In genomic region chr5:88748670-88749069, GRCh38 we compare ENCODE assay signal across 18 cellular contexts.
A peak's percentile ranks its signal among the peaks of the same experiment; 100 is the strongest.
DNase-seq lines count a peak whose midpoint lies in the region; ATAC-seq and TF ChIP-seq lines count a peak whose summit lies in the region.
"Had no signal": no experiment of that assay in that cellular context is flagged by ENCODE, and none has a peak within 500 bp of the region (broad histone marks: within the 10 kb centered on the region; RNA-seq: fewer than 3 reads in every experiment).

No MANE protein-coding gene starts in this region.

- peaks cover 49% of the 10 kb centered on the region for H3K36me3 ChIP-seq in Karpas-422 (ENCODE audit: insufficient read depth, low read length)
- H3K36me3 ChIP-seq in mesenchymal stem cell (ENCODE audit: control insufficient read depth in 1 of 2, insufficient read depth in 2 of 2, low read depth in 1 of 2, low read length in 2 of 2): peaks cover 0 to 6% of the 10 kb centered on the region in 2 experiments
- no peaks in the 10 kb centered on the region for H3K36me3 ChIP-seq in body of pancreas (replicated peaks in 1 of 2; ENCODE audit: insufficient read depth in 1 of 2, low read depth in 2 of 2)
- H3K36me3 ChIP-seq in CD8-positive, alpha-beta memory T cell (ENCODE audit: insufficient read depth, low read length): no peaks in the 10 kb centered on the region
- H3K36me3 ChIP-seq in CD4-positive, alpha-beta memory T cell (ENCODE audit: insufficient read depth, low read length): no peaks in the 10 kb centered on the region

- no peaks in the 10 kb centered on the region for H4K20me1 ChIP-seq in Karpas-422 (ENCODE audit: insufficient read depth, low read depth, low read length)

- no peaks in the 10 kb centered on the region for H3K4me1 Mint-ChIP-seq in endothelial cell (ENCODE audit: unreplicated experiment)
- H3K4me1 Mint-ChIP-seq in CD8-positive, alpha-beta memory T cell: peaks cover 5 to 12% (median 9%) of the 10 kb centered on the region in 3 donors
- peaks cover 4 to 8% (median 6%) of the 10 kb centered on the region in 4 donors for H3K4me1 Mint-ChIP-seq in CD4-positive, alpha-beta memory T cell

- H3K4me3 ChIP-seq in Karpas-422 (ENCODE audit: low read length) (no peak overlapping the region), mesenchymal stem cell (ENCODE audit: insufficient read depth in 1 of 2, low read depth in 1 of 2, low read length in 2 of 2) (no peak overlapping the region), body of pancreas (no peak overlapping the region)
- H3K4me3 ChIP-seq in CD8-positive, alpha-beta memory T cell (ENCODE audit: low read length): no peak overlapping the region
- no peak overlapping the region for H3K4me3 ChIP-seq in CD4-positive, alpha-beta memory T cell (ENCODE audit: low read length in 2 of 2)
- H3K4me3 ChIP-seq: BLaER1 had no signal

- POLR2A ChIA-PET in CD8-positive, alpha-beta memory T cell (lab: Charles Lee): no interaction called here
- POLR2A ChIA-PET in CD4-positive, alpha-beta memory T cell (lab: Charles Lee; ENCODE audit: partially characterized antibody): no interaction called here

- H2BK12ac ChIP-seq in mesenchymal stem cell (ENCODE audit: low read length in 2 of 2): no peak overlapping the region

- DNase-seq in Karpas-422: no peak
- DNase-seq in endothelial cell (ENCODE audit: low spot score): no peak
- no peak for DNase-seq in mesenchymal stem cell
- DNase-seq in nucleus accumbens (lab: John Stamatoyannopoulos, UW): no peak
- no peak for DNase-seq in body of pancreas
- DNase-seq in CD8-positive, alpha-beta memory T cell: no peak
- DNase-seq in CD4-positive, alpha-beta memory T cell: no peak
- DNase-seq: DMS 273 treated with DMSO at 0.1 percent for 48 hours, GF-D8, MV-4-11, NCI-H1417, NCI-H187 treated with DMSO at 0.1 percent for 48 hours, NCI-H446, NCI-H69, OCI-M1, RPMI8226, SIG-M5 had no signal

- no peak overlapping the region for H2AFZ ChIP-seq in Karpas-422 (ENCODE audit: low read length)
- no peak overlapping the region for H2AFZ ChIP-seq in mesenchymal stem cell (ENCODE audit: low read depth, low read length)

- no peak for TF ChIP-seq POLR2A in body of pancreas (IDR thresholded peaks at IDR 0.05)

- H3K4me2 ChIP-seq in Karpas-422 (ENCODE audit: low read depth, low read length, poor library complexity, severe bottlenecking) (no peak overlapping the region), mesenchymal stem cell (ENCODE audit: low read length, poor library complexity, severe bottlenecking) (peak overlapping the region; percentile 35)
- H3K4me2 ChIP-seq: BLaER1 had no signal

- no peaks in the 10 kb centered on the region for H3K9me3 ChIP-seq in Karpas-422 (ENCODE audit: low read length)
- peaks cover 14% of the 10 kb centered on the region for H3K9me3 ChIP-seq in mesenchymal stem cell (ENCODE audit: control insufficient read depth, low read length)
- no peaks in the 10 kb centered on the region for H3K9me3 ChIP-seq in body of pancreas
- H3K9me3 ChIP-seq in CD8-positive, alpha-beta memory T cell (ENCODE audit: low read length): no peaks in the 10 kb centered on the region
- H3K9me3 ChIP-seq in CD4-positive, alpha-beta memory T cell (ENCODE audit: control insufficient read depth in 1 of 2, low read length in 2 of 2): no peaks in the 10 kb centered on the region
- H3K9me3 ChIP-seq: BLaER1 had no signal

- H2BK15ac ChIP-seq in mesenchymal stem cell (ENCODE audit: low read depth, poor library complexity, severe bottlenecking): no peak overlapping the region

- intact Hi-C loops in body of pancreas (cut with DNase I): no loop called here
- intact Hi-C loops in CD4-positive, alpha-beta memory T cell (cut with micrococcal nuclease): no loop called here

- CTCF ChIA-PET in CD8-positive, alpha-beta memory T cell (lab: Charles Lee): interaction anchor here (1.5 kb wide), 1 partner anchor 18 kb away, joined by 3 read pairs; no protein-coding TSS in a partner anchor
- CTCF ChIA-PET in CD4-positive, alpha-beta memory T cell (lab: Charles Lee; ENCODE audit: partially characterized antibody): interaction anchor here (0.9 to 1.4 kb wide), 3 partner anchors 19 to 21 kb away, joined by 3 to 4 read pairs (median 3); no protein-coding TSS in a partner anchor

- no peak overlapping the region for H2AK5ac ChIP-seq in mesenchymal stem cell (ENCODE audit: low read length, severe bottlenecking)

- peak overlapping the region; percentile 31 for H3K27ac Mint-ChIP-seq in endothelial cell (ENCODE audit: unreplicated experiment)
- no peak overlapping the region for H3K27ac Mint-ChIP-seq in CD8-positive, alpha-beta memory T cell
- H3K27ac Mint-ChIP-seq in CD4-positive, alpha-beta memory T cell: no peak overlapping the region

- H3K4me1 ChIP-seq in Karpas-422 (ENCODE audit: low read length) (peaks cover 32% of the 10 kb centered on the region), mesenchymal stem cell (ENCODE audit: control insufficient read depth, insufficient read depth, low read depth, low read length) (peaks cover 2% of the 10 kb centered on the region), body of pancreas (no peaks in the 10 kb centered on the region)
- H3K4me1 ChIP-seq in CD8-positive, alpha-beta memory T cell (ENCODE audit: insufficient read depth, low read length): no peaks in the 10 kb centered on the region
- peaks cover 5% of the 10 kb centered on the region for H3K4me1 ChIP-seq in CD4-positive, alpha-beta memory T cell (ENCODE audit: insufficient read depth, low read length)

- no peaks in the 10 kb centered on the region for H3K9me2 ChIP-seq in Karpas-422 (replicated peaks; ENCODE audit: insufficient read depth, low read length)

- no peak overlapping the region for H3K23ac ChIP-seq in mesenchymal stem cell (ENCODE audit: low read length in 2 of 2)

- H4K8ac ChIP-seq in mesenchymal stem cell (ENCODE audit: low read length): no peak overlapping the region

- H2BK5ac ChIP-seq in mesenchymal stem cell (ENCODE audit: low read depth, low read length, poor library complexity, severe bottlenecking): no peak overlapping the region

- no peaks in the 10 kb centered on the region for H3K27me3 Mint-ChIP-seq in endothelial cell (ENCODE audit: unreplicated experiment)
- H3K27me3 Mint-ChIP-seq in CD8-positive, alpha-beta memory T cell: peaks cover 4 to 20% of the 10 kb centered on the region in 2 donors
- peaks cover 4 to 7% of the 10 kb centered on the region in 2 donors for H3K27me3 Mint-ChIP-seq in CD4-positive, alpha-beta memory T cell

- H3K27ac ChIP-seq in Karpas-422 (ENCODE audit: low read length): peak overlapping the region; percentile 61
- H3K27ac ChIP-seq in mesenchymal stem cell (ENCODE audit: low read length, poor library complexity, severe bottlenecking): peak overlapping the region; percentile 71
- no peak overlapping the region for H3K27ac ChIP-seq in body of pancreas
- no peak overlapping the region for H3K27ac ChIP-seq in CD8-positive, alpha-beta memory T cell (ENCODE audit: low read depth, low read length)
- H3K27ac ChIP-seq in CD4-positive, alpha-beta memory T cell (ENCODE audit: low read depth, low read length): no peak overlapping the region
- H3K27ac ChIP-seq: BLaER1 had no signal

- H3K79me2 ChIP-seq in Karpas-422 (ENCODE audit: low read length): peaks cover 15% of the 10 kb centered on the region

- no peak for TF ChIP-seq CTCF in endothelial cell (IDR thresholded peaks at IDR 0.05; ENCODE audit: unreplicated experiment)
- no peak for TF ChIP-seq CTCF in body of pancreas (IDR thresholded peaks at IDR 0.05)

- H3K14ac ChIP-seq in mesenchymal stem cell (ENCODE audit: low read length in 2 of 2): no peak overlapping the region

- H3K9ac ChIP-seq in Karpas-422 (ENCODE audit: low read length) (no peak overlapping the region), mesenchymal stem cell (ENCODE audit: low read length) (no peak overlapping the region)
- H3K9ac ChIP-seq: BLaER1 had no signal

- H3K4me3 Mint-ChIP-seq in endothelial cell (ENCODE audit: unreplicated experiment): no peak overlapping the region
- no peak overlapping the region for H3K4me3 Mint-ChIP-seq in CD8-positive, alpha-beta memory T cell
- H3K4me3 Mint-ChIP-seq in CD4-positive, alpha-beta memory T cell: no peak overlapping the region

- H3K9me3 Mint-ChIP-seq in endothelial cell (ENCODE audit: unreplicated experiment): no peaks in the 10 kb centered on the region
- no peaks in the 10 kb centered on the region for H3K9me3 Mint-ChIP-seq in CD8-positive, alpha-beta memory T cell
- no peaks in the 10 kb centered on the region for H3K9me3 Mint-ChIP-seq in CD4-positive, alpha-beta memory T cell

- H3K18ac ChIP-seq in mesenchymal stem cell (ENCODE audit: low read depth in 1 of 2, low read length in 2 of 2): no peak overlapping the region

- no peak overlapping the region for H3K4ac ChIP-seq in mesenchymal stem cell (ENCODE audit: low read depth in 1 of 2, low read length in 2 of 2)

- no peaks in the 10 kb centered on the region for H3K79me1 ChIP-seq in mesenchymal stem cell (replicated peaks; ENCODE audit: low read length, poor library complexity, severe bottlenecking)

- no peak for ATAC-seq in body of pancreas

- no peak overlapping the region for H4K91ac ChIP-seq in mesenchymal stem cell (ENCODE audit: low read length)

- H2BK120ac ChIP-seq in mesenchymal stem cell (ENCODE audit: low read depth, low read length): no peak overlapping the region

- no peaks in the 10 kb centered on the region for H3K27me3 ChIP-seq in Karpas-422 (ENCODE audit: low read length)
- H3K27me3 ChIP-seq in mesenchymal stem cell (ENCODE audit: control insufficient read depth in 1 of 2, insufficient read depth in 1 of 2, low read length in 2 of 2): no peaks in the 10 kb centered on the region
- H3K27me3 ChIP-seq in body of pancreas: no peaks in the 10 kb centered on the region
- H3K27me3 ChIP-seq in CD8-positive, alpha-beta memory T cell (ENCODE audit: insufficient read depth, low read length, poor library complexity, severe bottlenecking): no peaks in the 10 kb centered on the region
- H3K27me3 ChIP-seq in CD4-positive, alpha-beta memory T cell (ENCODE audit: insufficient read depth, low read length): no peaks in the 10 kb centered on the region
- H3K27me3 ChIP-seq: BLaER1 had no signal

- peaks cover 40% of the 10 kb centered on the region for H3K36me3 Mint-ChIP-seq in endothelial cell (ENCODE audit: low read depth, unreplicated experiment)
- no peaks in the 10 kb centered on the region for H3K36me3 Mint-ChIP-seq in CD8-positive, alpha-beta memory T cell
- no peaks in the 10 kb centered on the region for H3K36me3 Mint-ChIP-seq in CD4-positive, alpha-beta memory T cell

Comparison
In these comparisons a context has a peak if more than half of its experiments do, and no peak if none do; other contexts are left out.
1. H3K27ac ChIP-seq: peak in Karpas-422 (single experiment) and mesenchymal stem cell (single experiment); none in body of pancreas (0 of 4), CD8-positive, alpha-beta memory T cell (single experiment) and CD4-positive, alpha-beta memory T cell (single experiment).